ENCODE assay signal across 8 cellular contexts in genomic region chr1:27862671-27863551, GRCh38. TPM values are rescaled to one million over a fixed set of nuclear protein-coding genes. Genes with fewer than 3 reads are reported as not detected.
DNase-seq lines count a peak whose midpoint lies in the region; ATAC-seq and TF ChIP-seq lines count a peak whose summit lies in the region.

No MANE protein-coding gene starts in this region.

- no peaks in the 10 kb centered on the region for H3K27me3 Mint-ChIP-seq in effector memory CD8-positive, alpha-beta T cell

- no TSS peak for BruUV-seq in PC-3 (replicated peaks; lab: Mats Ljungman, UMichigan)

- H3F3A ChIP-seq in PC-3 (ENCODE audit: low read length, unreplicated experiment) = no peaks in the 10 kb centered on the region

- H3K4me1 Mint-ChIP-seq in effector memory CD8-positive, alpha-beta T cell (ENCODE audit: low read depth in 2 of 2) = peaks cover 20 to 24% of the 10 kb centered on the region in 2 donors

- H3K79me2 ChIP-seq in PC-3 (ENCODE audit: low read length) = no peaks in the 10 kb centered on the region

- peak overlapping the region; percentile 67 for H3K4me2 ChIP-seq in PC-3 (ENCODE audit: low read length)

- intact Hi-C loops in PC-3 (cut with micrococcal nuclease) (loop anchor here (1.0 kb wide), 1 partner anchor 12 kb away; no protein-coding TSS in a partner anchor), mucosa of descending colon (cut with DNase I, micrococcal nuclease) (no loop called here)

- no peak overlapping the region for H3K4me3 Mint-ChIP-seq in effector memory CD8-positive, alpha-beta T cell

- H3K9me3 ChIP-seq in PC-3 (ENCODE audit: low read length) (no peaks in the 10 kb centered on the region), mucosa of descending colon (no peaks in the 10 kb centered on the region)

- POLR2A ChIA-PET in PC-3 (lab: Charles Lee; ENCODE audit: unreplicated experiment) = interaction anchor here (0.5 kb wide), 1 partner anchor 874 kb away, joined by 4 read pairs; the partner anchor contains the start of gene YTHDF2

- peak overlapping the region; percentile 65 for H3K9ac ChIP-seq in PC-3 (ENCODE audit: low read length)

- peak; percentile 51 for DNase-seq in NK-92 treated with Interleukin-12 subunit alpha and Interleukin-12 subunit beta, amount 100 ng/mL, for 24 hours (lab: John Stamatoyannopoulos, UW)
- no peak for DNase-seq in NK-92 (lab: John Stamatoyannopoulos, UW; ENCODE audit: unreplicated experiment)
- DNase-seq in PC-3 = peak; percentile 97
- DNase-seq in effector memory CD8-positive, alpha-beta T cell = no peak
- peak in 2 of 3 donors; percentile 45 to 50 for DNase-seq in mucosa of descending colon
- no peak for DNase-seq in NCI-H2171 treated with DMSO at 0.1 percent for 48 hours (lab: John Stamatoyannopoulos, UW)

- H3K27ac ChIP-seq in PC-3 (ENCODE audit: low read length) = peak overlapping the region; percentile 90

- H2AFZ ChIP-seq in PC-3 (ENCODE audit: low read length) = peak overlapping the region; percentile 23

- H3K36me3 Mint-ChIP-seq in effector memory CD8-positive, alpha-beta T cell (ENCODE audit: insufficient read depth) = peaks cover 5% of the 10 kb centered on the region

- H3K27ac Mint-ChIP-seq in effector memory CD8-positive, alpha-beta T cell = peak overlapping the region; percentile 6 to 88

- H3K4me1 ChIP-seq in PC-3 (ENCODE audit: insufficient read depth, low read length) (peaks cover 33% of the 10 kb centered on the region), mucosa of descending colon (ENCODE audit: low read depth) (no peaks in the 10 kb centered on the region)

- peak; percentile 99 for ATAC-seq in PC-3
- peak; percentile 53 for ATAC-seq in effector memory CD8-positive, alpha-beta T cell (replicated peaks)
- ATAC-seq in mucosa of descending colon = peak; percentile 74
- ATAC-seq in HG03457 (IDR thresholded peaks at IDR 0.05; ENCODE audit: unreplicated experiment) = no peak
- no peak for ATAC-seq in GM19452 (IDR thresholded peaks at IDR 0.05; ENCODE audit: unreplicated experiment)

- H3K9me2 ChIP-seq in PC-3 (replicated peaks; ENCODE audit: low read length) = no peaks in the 10 kb centered on the region

- H3K27me3 ChIP-seq in PC-3 (ENCODE audit: low read length) = no peaks in the 10 kb centered on the region

- H4K20me1 ChIP-seq in PC-3 (ENCODE audit: low read length) = no peaks in the 10 kb centered on the region

- CTCF ChIA-PET in PC-3 (lab: Charles Lee) = interaction anchor here (0.6 kb wide), 1 partner anchor 94 kb away, joined by 3 read pairs; no protein-coding TSS in a partner anchor

- no peak for TF ChIP-seq CTCF in PC-3 (conservative IDR thresholded peaks at IDR 0.05; ENCODE audit: low read depth, low read length)
- no peak for TF ChIP-seq CTCF in mucosa of descending colon (IDR thresholded peaks at IDR 0.05)

- H3K9me3 Mint-ChIP-seq in effector memory CD8-positive, alpha-beta T cell = no peaks in the 10 kb centered on the region

- no peaks in the 10 kb centered on the region for H3K36me3 ChIP-seq in PC-3 (ENCODE audit: low read depth, low read length)
- H3K36me3 ChIP-seq in mucosa of descending colon (ENCODE audit: low read depth) = no peaks in the 10 kb centered on the region

- H3K4me3 ChIP-seq in PC-3 (ENCODE audit: low read length) (no peak overlapping the region), mucosa of descending colon (no peak overlapping the region)

RNA-seq across cellular contexts. Expression of gene THEMIS2, which starts 9.4 kb away (rescaled TPM):
- total RNA-seq in PC-3 (2014; rRNA removed) = 5.0 and 5.7 TPM in 2 replicates
- total RNA-seq in mucosa of descending colon = 10 to 100 TPM in 2 of 3 donors, 1 to 10 TPM in 1; 3.8 to 17.7 (median 15.6) TPM

RNA-seq across cellular contexts. Expression of gene PPP1R8, which starts 32.3 kb away (rescaled TPM):
- 65.7 and 85.0 TPM in 2 replicates for total RNA-seq in PC-3 (2014; rRNA removed)
- total RNA-seq in mucosa of descending colon = 10 to 100 TPM; 29.1 to 33.7 (median 31.0) TPM

RNA-seq across cellular contexts. Expression of gene RPA2, which starts 51.5 kb away (rescaled TPM):
- total RNA-seq in PC-3 (2014; rRNA removed) = 139 and 171 TPM in 2 replicates
- total RNA-seq in mucosa of descending colon = 10 to 100 TPM; 14.2 to 20.6 (median 19.2) TPM

Comparison
In these comparisons a context has a peak if more than half of its experiments do, and no peak if none do; other contexts are left out.
1. DNase-seq: peak in NK-92 treated with Interleukin-12 subunit alpha and Interleukin-12 subunit beta, amount 100 ng/mL, for 24 hours (single experiment), PC-3 (single experiment) and mucosa of descending colon (2 of 3); none in NK-92 (single experiment), effector memory CD8-positive, alpha-beta T cell (0 of 3) and NCI-H2171 treated with DMSO at 0.1 percent for 48 hours (single experiment).
2. ATAC-seq: peak in PC-3 (single experiment), effector memory CD8-positive, alpha-beta T cell (single experiment) and mucosa of descending colon (single experiment); none in HG03457 (single experiment) and GM19452 (single experiment).